In the genomic region with DNA sequence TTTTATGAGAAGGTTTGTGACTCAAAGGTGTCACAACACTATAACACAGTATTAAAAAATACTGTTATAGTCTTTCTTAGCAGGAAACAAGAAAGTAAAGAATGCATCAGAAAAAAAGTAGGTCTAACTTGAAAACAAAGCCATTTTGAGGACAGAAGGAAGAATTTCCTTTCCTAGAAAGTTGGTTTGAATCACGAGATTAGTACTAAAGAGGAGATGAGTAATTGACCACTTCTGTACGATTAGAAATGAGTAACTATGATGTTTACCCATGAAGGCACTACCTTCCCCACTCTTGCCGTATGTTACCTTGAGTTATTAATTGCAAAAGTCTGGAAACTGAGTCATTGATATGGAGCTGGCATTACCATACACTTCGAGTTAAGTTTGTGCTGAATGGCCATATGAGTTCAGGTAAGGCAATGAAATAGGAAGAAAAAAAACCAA, we compare ENCODE assay signal across 1 cellular context.
TF ChIP-seq lines count a peak whose summit lies in the region.

No MANE protein-coding gene starts in this region.

TF ChIP-seq in WTC11, 78 proteins besides CTCF, POLR2A, EP300 and RAD21:
- TF ChIP-seq, protein P1, sequence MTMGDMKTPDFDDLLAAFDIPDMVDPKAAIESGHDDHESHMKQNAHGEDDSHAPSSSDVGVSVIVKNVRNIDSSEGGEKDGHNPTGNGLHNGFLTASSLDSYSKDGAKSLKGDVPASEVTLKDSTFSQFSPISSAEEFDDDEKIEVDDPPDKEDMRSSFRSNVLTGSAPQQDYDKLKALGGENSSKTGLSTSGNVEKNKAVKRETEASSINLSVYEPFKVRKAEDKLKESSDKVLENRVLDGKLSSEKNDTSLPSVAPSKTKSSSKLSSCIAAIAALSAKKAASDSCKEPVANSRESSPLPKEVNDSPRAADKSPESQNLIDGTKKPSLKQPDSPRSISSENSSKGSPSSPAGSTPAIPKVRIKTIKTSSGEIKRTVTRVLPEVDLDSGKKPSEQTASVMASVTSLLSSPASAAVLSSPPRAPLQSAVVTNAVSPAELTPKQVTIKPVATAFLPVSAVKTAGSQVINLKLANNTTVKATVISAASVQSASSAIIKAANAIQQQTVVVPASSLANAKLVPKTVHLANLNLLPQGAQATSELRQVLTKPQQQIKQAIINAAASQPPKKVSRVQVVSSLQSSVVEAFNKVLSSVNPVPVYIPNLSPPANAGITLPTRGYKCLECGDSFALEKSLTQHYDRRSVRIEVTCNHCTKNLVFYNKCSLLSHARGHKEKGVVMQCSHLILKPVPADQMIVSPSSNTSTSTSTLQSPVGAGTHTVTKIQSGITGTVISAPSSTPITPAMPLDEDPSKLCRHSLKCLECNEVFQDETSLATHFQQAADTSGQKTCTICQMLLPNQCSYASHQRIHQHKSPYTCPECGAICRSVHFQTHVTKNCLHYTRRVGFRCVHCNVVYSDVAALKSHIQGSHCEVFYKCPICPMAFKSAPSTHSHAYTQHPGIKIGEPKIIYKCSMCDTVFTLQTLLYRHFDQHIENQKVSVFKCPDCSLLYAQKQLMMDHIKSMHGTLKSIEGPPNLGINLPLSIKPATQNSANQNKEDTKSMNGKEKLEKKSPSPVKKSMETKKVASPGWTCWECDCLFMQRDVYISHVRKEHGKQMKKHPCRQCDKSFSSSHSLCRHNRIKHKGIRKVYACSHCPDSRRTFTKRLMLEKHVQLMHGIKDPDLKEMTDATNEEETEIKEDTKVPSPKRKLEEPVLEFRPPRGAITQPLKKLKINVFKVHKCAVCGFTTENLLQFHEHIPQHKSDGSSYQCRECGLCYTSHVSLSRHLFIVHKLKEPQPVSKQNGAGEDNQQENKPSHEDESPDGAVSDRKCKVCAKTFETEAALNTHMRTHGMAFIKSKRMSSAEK (CRISPR knock-in tag; IDR thresholded peaks at IDR 0.05; ENCODE audit: borderline replicate concordance) = no peak
- TF ChIP-seq, protein P2, sequence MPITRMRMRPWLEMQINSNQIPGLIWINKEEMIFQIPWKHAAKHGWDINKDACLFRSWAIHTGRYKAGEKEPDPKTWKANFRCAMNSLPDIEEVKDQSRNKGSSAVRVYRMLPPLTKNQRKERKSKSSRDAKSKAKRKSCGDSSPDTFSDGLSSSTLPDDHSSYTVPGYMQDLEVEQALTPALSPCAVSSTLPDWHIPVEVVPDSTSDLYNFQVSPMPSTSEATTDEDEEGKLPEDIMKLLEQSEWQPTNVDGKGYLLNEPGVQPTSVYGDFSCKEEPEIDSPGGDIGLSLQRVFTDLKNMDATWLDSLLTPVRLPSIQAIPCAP (CRISPR knock-in tag; IDR thresholded peaks at IDR 0.05) = no peak
- no peak for TF ChIP-seq ATF1 (CRISPR knock-in tag; IDR thresholded peaks at IDR 0.05)
- TF ChIP-seq ZNF138 (CRISPR knock-in tag; conservative IDR thresholded peaks at IDR 0.05) = no peak
- TF ChIP-seq ZNF219 (CRISPR knock-in tag; IDR thresholded peaks at IDR 0.05; ENCODE audit: borderline replicate concordance) = no peak
- TF ChIP-seq KAT7 (CRISPR knock-in tag; IDR thresholded peaks at IDR 0.05; ENCODE audit: borderline replicate concordance) = no peak
- TF ChIP-seq ETV6 (CRISPR knock-in tag; IDR thresholded peaks at IDR 0.05) = no peak
- TF ChIP-seq, protein P3, sequence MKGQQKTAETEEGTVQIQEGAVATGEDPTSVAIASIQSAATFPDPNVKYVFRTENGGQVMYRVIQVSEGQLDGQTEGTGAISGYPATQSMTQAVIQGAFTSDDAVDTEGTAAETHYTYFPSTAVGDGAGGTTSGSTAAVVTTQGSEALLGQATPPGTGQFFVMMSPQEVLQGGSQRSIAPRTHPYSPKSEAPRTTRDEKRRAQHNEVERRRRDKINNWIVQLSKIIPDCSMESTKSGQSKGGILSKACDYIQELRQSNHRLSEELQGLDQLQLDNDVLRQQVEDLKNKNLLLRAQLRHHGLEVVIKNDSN (CRISPR knock-in tag; IDR thresholded peaks at IDR 0.05) = no peak
- TF ChIP-seq TEAD1 (CRISPR knock-in tag; IDR thresholded peaks at IDR 0.05) = no peak
- no peak for TF ChIP-seq CREB1 (CRISPR knock-in tag; IDR thresholded peaks at IDR 0.05)
- TF ChIP-seq, protein P4, sequence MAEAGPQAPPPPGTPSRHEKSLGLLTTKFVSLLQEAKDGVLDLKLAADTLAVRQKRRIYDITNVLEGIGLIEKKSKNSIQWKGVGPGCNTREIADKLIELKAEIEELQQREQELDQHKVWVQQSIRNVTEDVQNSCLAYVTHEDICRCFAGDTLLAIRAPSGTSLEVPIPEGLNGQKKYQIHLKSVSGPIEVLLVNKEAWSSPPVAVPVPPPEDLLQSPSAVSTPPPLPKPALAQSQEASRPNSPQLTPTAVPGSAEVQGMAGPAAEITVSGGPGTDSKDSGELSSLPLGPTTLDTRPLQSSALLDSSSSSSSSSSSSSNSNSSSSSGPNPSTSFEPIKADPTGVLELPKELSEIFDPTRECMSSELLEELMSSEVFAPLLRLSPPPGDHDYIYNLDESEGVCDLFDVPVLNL (CRISPR knock-in tag; IDR thresholded peaks at IDR 0.05; ENCODE audit: borderline replicate concordance, low read depth) = no peak
- TF ChIP-seq, protein P5, sequence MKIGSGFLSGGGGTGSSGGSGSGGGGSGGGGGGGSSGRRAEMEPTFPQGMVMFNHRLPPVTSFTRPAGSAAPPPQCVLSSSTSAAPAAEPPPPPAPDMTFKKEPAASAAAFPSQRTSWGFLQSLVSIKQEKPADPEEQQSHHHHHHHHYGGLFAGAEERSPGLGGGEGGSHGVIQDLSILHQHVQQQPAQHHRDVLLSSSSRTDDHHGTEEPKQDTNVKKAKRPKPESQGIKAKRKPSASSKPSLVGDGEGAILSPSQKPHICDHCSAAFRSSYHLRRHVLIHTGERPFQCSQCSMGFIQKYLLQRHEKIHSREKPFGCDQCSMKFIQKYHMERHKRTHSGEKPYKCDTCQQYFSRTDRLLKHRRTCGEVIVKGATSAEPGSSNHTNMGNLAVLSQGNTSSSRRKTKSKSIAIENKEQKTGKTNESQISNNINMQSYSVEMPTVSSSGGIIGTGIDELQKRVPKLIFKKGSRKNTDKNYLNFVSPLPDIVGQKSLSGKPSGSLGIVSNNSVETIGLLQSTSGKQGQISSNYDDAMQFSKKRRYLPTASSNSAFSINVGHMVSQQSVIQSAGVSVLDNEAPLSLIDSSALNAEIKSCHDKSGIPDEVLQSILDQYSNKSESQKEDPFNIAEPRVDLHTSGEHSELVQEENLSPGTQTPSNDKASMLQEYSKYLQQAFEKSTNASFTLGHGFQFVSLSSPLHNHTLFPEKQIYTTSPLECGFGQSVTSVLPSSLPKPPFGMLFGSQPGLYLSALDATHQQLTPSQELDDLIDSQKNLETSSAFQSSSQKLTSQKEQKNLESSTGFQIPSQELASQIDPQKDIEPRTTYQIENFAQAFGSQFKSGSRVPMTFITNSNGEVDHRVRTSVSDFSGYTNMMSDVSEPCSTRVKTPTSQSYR (CRISPR knock-in tag; IDR thresholded peaks at IDR 0.05) = no peak
- no peak for TF ChIP-seq ZNF317 (CRISPR knock-in tag; IDR thresholded peaks at IDR 0.05; ENCODE audit: borderline replicate concordance, low read depth)
